17 cellular contexts compared by ENCODE assay signal in genomic region chr12:17372508-17372907, GRCh38.
"Had no signal": no experiment of that assay in that cellular context is flagged by ENCODE, and none has a peak within 500 bp of the region (broad histone marks: within the 10 kb centered on the region; RNA-seq: fewer than 3 reads in every experiment).

No MANE protein-coding gene starts in this region.

- H3K4me3 ChIP-seq: cardiac muscle cell, esophagus muscularis mucosa, lung, testis had no signal

- H3K9me3 ChIP-seq: esophagus muscularis mucosa, testis had no signal

- H3K27me3 ChIP-seq: cardiac muscle cell, esophagus muscularis mucosa, neutrophil, testis had no signal

- ATAC-seq: activated T-helper 17 cell treated with anti-CD3 and anti-CD28 coated beads, Interleukin-2, amount 50 U/mL, for 72 hours; left cardiac atrium; naive thymus-derived CD4-positive, alpha-beta T cell; stimulated activated naive CD8-positive, alpha-beta T cell treated with anti-CD3 and anti-CD28 coated beads, Interleukin-15, amount 100 ng/mL, for 72 hours had no signal

- H3K27ac ChIP-seq: cardiac muscle cell, esophagus muscularis mucosa, neutrophil, testis had no signal

- DNase-seq: activated B cell treated with CpG ODN at 0.5 μM for 24 hours; activated CD4-positive, alpha-beta T cell treated with anti-CD3 and anti-CD28 coated beads, Interleukin-2, amount 10 ng/mL, durations not matched to agents 7 days and 5 days; activated naive CD4-positive, alpha-beta T cell treated with anti-CD3 and anti-CD28 coated beads for 36 hours; activated T-cell treated with anti-CD3 and anti-CD28 coated beads for 4 hours; foreskin fibroblast; immature natural killer cell; left cardiac atrium; naive thymus-derived CD4-positive, alpha-beta T cell; retina; stimulated activated CD4-positive, alpha-beta T cell treated with anti-CD3 and anti-CD28 coated beads, Interleukin-4, amount 100 ng/mL, for 4 hours; stimulated activated naive CD8-positive, alpha-beta T cell treated with anti-CD3 and anti-CD28 coated beads, Interleukin-15, amount 100 ng/mL, for 72 hours; testis had no signal

- H3K36me3 ChIP-seq: cardiac muscle cell, esophagus muscularis mucosa, neutrophil had no signal
